ENCODE assay signal across 10 cellular contexts in the genomic region with DNA sequence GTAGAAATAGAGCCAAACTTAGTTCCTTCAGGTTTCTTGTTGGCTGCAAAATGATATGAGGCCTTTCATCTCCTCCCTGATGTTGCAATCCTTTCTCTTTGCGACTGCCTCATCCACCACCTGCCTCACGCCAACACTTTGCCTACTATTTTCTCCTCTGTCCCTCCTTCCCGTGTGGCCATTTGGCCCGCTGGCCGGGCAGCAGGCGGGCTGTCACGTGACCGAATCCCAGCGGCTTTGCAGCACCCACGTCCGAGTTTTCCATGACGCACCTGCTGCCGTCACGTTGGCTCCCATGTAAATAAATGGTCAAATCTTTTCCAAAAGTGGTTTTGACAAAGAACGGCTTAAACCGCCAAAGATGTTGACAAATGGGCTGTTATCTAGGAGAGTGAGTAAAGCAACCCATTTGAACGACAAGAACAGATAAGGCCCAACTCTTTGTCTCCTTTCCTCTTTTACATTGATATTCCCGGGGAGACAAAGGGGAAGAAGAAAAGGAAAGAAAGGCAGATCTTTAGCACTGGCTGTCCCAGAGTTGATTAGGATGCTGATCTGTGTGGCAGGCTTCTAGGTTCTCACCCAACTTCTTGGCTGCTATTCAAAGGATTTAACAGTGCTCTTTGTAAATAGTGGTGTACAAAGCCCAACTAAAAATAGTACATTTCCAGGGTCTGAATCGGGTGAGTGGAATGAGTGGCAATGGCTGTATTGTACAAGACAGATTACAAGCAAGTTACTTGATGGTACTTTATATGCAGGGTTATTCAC.
DNase-seq lines count a peak whose midpoint lies in the region; ATAC-seq lines count a peak whose summit lies in the region.
"Had no signal": no experiment of that assay in that cellular context is flagged by ENCODE, and none has a peak within 500 bp of the region (broad histone marks: within the 10 kb centered on the region; RNA-seq: fewer than 3 reads in every experiment).

No MANE protein-coding gene starts in this region.

- H3K27ac ChIP-seq in SJSA1, result peak overlapping the region; percentile 23; the same call in 1 of the 2 replicates

- intact Hi-C loops in left cardiac atrium (cut with DNase I), result no loop called here

- ATAC-seq in left cardiac atrium (peak; percentile 87 to 94), GM21619 (IDR thresholded peaks at IDR 0.05; ENCODE audit: unreplicated experiment) (no peak)

- H3K4me3 ChIP-seq in SJSA1, result no peak overlapping the region

- no peaks in the 10 kb centered on the region for H3K36me3 ChIP-seq in SJSA1

- DNase-seq in HT-29 (ENCODE audit: low spot score) (peak; percentile 60), SJSA1 (ENCODE audit: low read depth in 1 of 2, low spot score in 2 of 2) (peak in 1 of 2 experiments; percentile 40), left cardiac atrium (peak; percentile 94), putamen (ENCODE audit: low spot score) (peak; percentile 52), T-helper 9 cell (no peak)
- DNase-seq in activated CD8-positive, alpha-beta memory T cell treated with anti-CD3 and anti-CD28 coated beads, Interleukin-2, amount 50 U/mL, for 4 hours, result no peak
- DNase-seq in stimulated activated CD4-positive, alpha-beta T cell treated with anti-CD3 and anti-CD28 coated beads, Interleukin-4, amount 100 ng/mL, for 4 hours, result no peak
- DNase-seq: activated naive CD4-positive, alpha-beta T cell treated with Interleukin-2 at 50 U/mL for 16 hours; immature natural killer cell had no signal

- H3K4me1 ChIP-seq in SJSA1 (replicated peaks), result peaks cover 22% of the 10 kb centered on the region

- no peaks in the 10 kb centered on the region for H3K27me3 ChIP-seq in SJSA1 (replicated peaks)

- no peaks in the 10 kb centered on the region for H3K9me3 ChIP-seq in SJSA1 (replicated peaks)

Comparison
In these comparisons a context has a peak if more than half of its experiments do, and no peak if none do; other contexts are left out.
1. DNase-seq: peak in HT-29 (single experiment), left cardiac atrium (single experiment) and putamen (single experiment); none in activated CD8-positive, alpha-beta memory T cell treated with anti-CD3 and anti-CD28 coated beads, Interleukin-2, amount 50 U/mL, for 4 hours (single experiment), stimulated activated CD4-positive, alpha-beta T cell treated with anti-CD3 and anti-CD28 coated beads, Interleukin-4, amount 100 ng/mL, for 4 hours (0 of 2) and T-helper 9 cell (single experiment).